10 cellular contexts compared by ENCODE assay signal in the genomic region with DNA sequence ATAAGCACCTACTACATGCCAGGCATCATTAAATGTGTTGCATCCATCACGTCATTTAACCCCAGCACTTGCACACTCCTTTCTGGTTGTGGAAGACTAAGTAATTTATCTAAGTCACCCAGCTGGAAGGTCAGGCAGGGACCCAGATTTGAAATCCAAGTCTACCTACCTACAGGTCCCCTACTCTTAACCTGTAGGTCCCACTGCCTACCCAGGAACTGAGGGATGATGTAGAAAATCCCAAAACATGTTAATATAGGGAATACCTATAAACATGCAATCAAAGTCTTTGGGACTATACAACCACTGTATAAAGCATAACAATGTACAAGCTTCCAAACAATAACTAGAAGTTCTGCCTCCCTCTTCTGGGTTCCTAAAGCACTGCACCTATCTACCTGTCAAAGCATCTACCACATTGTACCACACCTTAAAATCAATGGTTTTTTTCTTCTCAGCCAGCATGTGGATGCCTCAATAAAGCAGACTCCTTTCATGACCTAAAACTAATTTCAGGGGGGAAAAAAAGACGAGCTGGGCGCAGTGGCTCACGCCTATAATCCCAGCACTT. TPM values are rescaled to one million over a fixed set of nuclear protein-coding genes. Genes with fewer than 3 reads are reported as not detected.
DNase-seq lines count a peak whose midpoint lies in the region; ATAC-seq, FAIRE-seq and TF ChIP-seq lines count a peak whose summit lies in the region.
"Had no signal": no experiment of that assay in that cellular context is flagged by ENCODE, and none has a peak within 500 bp of the region (broad histone marks: within the 10 kb centered on the region; RNA-seq: fewer than 3 reads in every experiment).

No MANE protein-coding gene starts in this region.

- H3K9ac ChIP-seq in OCI-LY3 (ENCODE audit: low read length) = no peak overlapping the region

- H3K27ac ChIP-seq in heart right ventricle (no peak overlapping the region), right cardiac atrium (ENCODE audit: low read length) (no peak overlapping the region), OCI-LY3 (ENCODE audit: low read length) (no peak overlapping the region), upper lobe of right lung (no peak overlapping the region)
- H3K27ac ChIP-seq: tibial artery had no signal

- no peak for FAIRE-seq in H54 (lab: Jason Lieb, UNC)

- H3K27me3 ChIP-seq in heart right ventricle (no peaks in the 10 kb centered on the region), right cardiac atrium (ENCODE audit: control insufficient read depth, insufficient read depth) (no peaks in the 10 kb centered on the region), OCI-LY3 (ENCODE audit: low read depth, low read length) (no peaks in the 10 kb centered on the region), upper lobe of right lung (no peaks in the 10 kb centered on the region)
- H3K27me3 ChIP-seq: tibial artery had no signal

- H3K79me2 ChIP-seq in OCI-LY3 (ENCODE audit: low read length) = peaks cover 13% of the 10 kb centered on the region

- WGBS in heart right ventricle, 2 donors = 87 to 96% methylated on average over 4 of the region's 4 CpGs
- 91% methylated on average over 4 of the region's 4 CpGs for WGBS in right cardiac atrium

- no peak overlapping the region for H2AFZ ChIP-seq in OCI-LY3 (ENCODE audit: low read depth, low read length)

- ATAC-seq in heart right ventricle (peak in 1 of 8 donors; percentile 30), right cardiac atrium (no peak), esophagus mucosa (peak; percentile 57), upper lobe of right lung (peak; percentile 36), HG03342 (IDR thresholded peaks at IDR 0.05; ENCODE audit: unreplicated experiment) (no peak)

- H3K4me1 ChIP-seq in heart right ventricle (peaks cover 0 to 12% (median 2%) of the 10 kb centered on the region in 9 donors), right cardiac atrium (ENCODE audit: control insufficient read depth, insufficient read depth, low read length) (no peaks in the 10 kb centered on the region), OCI-LY3 (ENCODE audit: low read length) (peaks cover 27% of the 10 kb centered on the region), upper lobe of right lung (no peaks in the 10 kb centered on the region)

- H3K36me3 ChIP-seq in heart right ventricle (peaks cover 0 to 18% (median 0%) of the 10 kb centered on the region in 9 donors), OCI-LY3 (replicated peaks; ENCODE audit: low read depth, low read length) (peaks cover 15% of the 10 kb centered on the region), upper lobe of right lung (no peaks in the 10 kb centered on the region)
- H3K36me3 ChIP-seq: tibial artery had no signal

- no peak overlapping the region for H3K4me2 ChIP-seq in OCI-LY3 (ENCODE audit: low read length)

- TF ChIP-seq POLR2A in H54 (IDR thresholded peaks at IDR 0.05; ENCODE audit: low read depth, low read length) = no peak

- TF ChIP-seq CTCF in heart right ventricle (IDR thresholded peaks at IDR 0.05) (peak in 6 of 9 donors; percentile 6 to 46 (median 30)), OCI-LY3 (IDR thresholded peaks at IDR 0.05; ENCODE audit: low read depth, low read length) (peak; percentile 53), upper lobe of right lung (IDR thresholded peaks at IDR 0.05) (peak; percentile 23)

- H4K20me1 ChIP-seq in OCI-LY3 (ENCODE audit: insufficient read depth, low read length) = no peaks in the 10 kb centered on the region

- H3K9me3 ChIP-seq in heart right ventricle (peaks cover 0 to 14% (median 0%) of the 10 kb centered on the region in 11 donors), right cardiac atrium (ENCODE audit: control insufficient read depth, low read length) (no peaks in the 10 kb centered on the region), OCI-LY3 (ENCODE audit: insufficient read depth, low read length) (no peaks in the 10 kb centered on the region), upper lobe of right lung (no peaks in the 10 kb centered on the region)
- H3K9me3 ChIP-seq: tibial artery had no signal

- intact Hi-C loops in heart right ventricle (cut with DNase I) (loop anchor here in 2 of 10 donors (5.0 to 10.0 kb wide), 2 partner anchors 322 to 325 kb away; no protein-coding TSS in a partner anchor), right cardiac atrium (cut with DNase I) (no loop called here), upper lobe of right lung (cut with DNase I) (no loop called here)

- no peak overlapping the region for H3K4me3 ChIP-seq in heart right ventricle
- H3K4me3 ChIP-seq in right cardiac atrium (ENCODE audit: low read length) = no peak overlapping the region
- H3K4me3 ChIP-seq in OCI-LY3 (ENCODE audit: low read length) = no peak overlapping the region
- H3K4me3 ChIP-seq in upper lobe of right lung = no peak overlapping the region
- H3K4me3 ChIP-seq: tibial artery had no signal

- DNase-seq in heart right ventricle (no peak), right cardiac atrium (no peak), upper lobe of right lung (no peak), KG1 (lab: John Stamatoyannopoulos, UW) (no peak), H54 (ENCODE audit: insufficient read length, low spot score) (no peak)
- DNase-seq: DND-41, tibial artery had no signal

RNA-seq across cellular contexts. Expression of a gene that starts 5.6 kb away (rescaled TPM):
- total RNA-seq in heart right ventricle (10 to 100 TPM in 2 of 10 donors, 1 to 10 TPM in 7, under 1 TPM in 1; 0.44 to 15.5 (median 3.3) TPM), right cardiac atrium (10 to 100 TPM in 1 of 4 donors, 1 to 10 TPM in 1, under 1 TPM in 2; 0.43 to 10.9 (median 1.1) TPM), esophagus mucosa (not detected), upper lobe of right lung (6.5 TPM)
- polyA plus RNA-seq in heart right ventricle (1 to 10 TPM; 1.1 to 4.0 TPM), right cardiac atrium (17.2 TPM)

Comparison
In these comparisons a context has a peak if more than half of its experiments do, and no peak if none do; other contexts are left out.
1. ATAC-seq: peak in esophagus mucosa (single experiment) and upper lobe of right lung (single experiment); none in right cardiac atrium (0 of 2) and HG03342 (single experiment).
2. Peak in every context shown above with its lines, with median percentiles within 50 percentile points of each other: CTCF ChIP-seq.